ENCODE assay signal across 17 cellular contexts in genomic region chr4:6972911-6973310, GRCh38.
DNase-seq lines count a peak whose midpoint lies in the region; ATAC-seq and TF ChIP-seq lines count a peak whose summit lies in the region.
"Had no signal": no experiment of that assay in that cellular context is flagged by ENCODE, and none has a peak within 500 bp of the region (broad histone marks: within the 10 kb centered on the region; RNA-seq: fewer than 3 reads in every experiment).

No MANE protein-coding gene starts in this region.

- peaks cover 13% of the 10 kb centered on the region for H3K4me1 Mint-ChIP-seq in activated T-helper 1 cell treated with anti-CD3 and anti-CD28 coated beads, Interleukin-12 subunit alpha, Interleukin-12 subunit beta, Interleukin-2, Interleukin-4 antibody, amounts not matched to agents 30 ng/mL and 10 ng/mL and 1 ng/mL, durations not matched to agents 14 hours and 24 hours and 36 hours (ENCODE audit: low read depth)

- H3K36me3 Mint-ChIP-seq in activated T-helper 1 cell treated with anti-CD3 and anti-CD28 coated beads, Interleukin-12 subunit alpha, Interleukin-12 subunit beta, Interleukin-2, Interleukin-4 antibody, amounts not matched to agents 30 ng/mL and 10 ng/mL and 1 ng/mL, durations not matched to agents 14 hours and 24 hours and 36 hours (ENCODE audit: low read depth), result peaks cover 19% of the 10 kb centered on the region

- WGBS in iPS DF 6.9 (ENCODE audit: insufficient coverage, insufficient read length), result no CpG with 5 or more reads among the region's 9 CpGs

- peak overlapping the region; percentile 37 for H3K4me2 ChIP-seq in parathyroid adenoma (ENCODE audit: low read length)

- H3K4me3 Mint-ChIP-seq in activated T-helper 1 cell treated with anti-CD3 and anti-CD28 coated beads, Interleukin-12 subunit alpha, Interleukin-12 subunit beta, Interleukin-2, Interleukin-4 antibody, amounts not matched to agents 30 ng/mL and 10 ng/mL and 1 ng/mL, durations not matched to agents 14 hours and 24 hours and 36 hours, result no peak overlapping the region
- H3K4me3 Mint-ChIP-seq: T-helper 1 cell treated with Interleukin-12 subunit alpha and Interleukin-12 subunit beta and Interleukin-4 antibody, amounts not matched to agents 30 μg/mL and 1 μg/mL, for 36 hours had no signal

- H3K79me2 ChIP-seq in parathyroid adenoma, result peaks cover 3% of the 10 kb centered on the region

- peaks cover 13% of the 10 kb centered on the region; the same call in 1 of the 2 replicates for H3K4me1 ChIP-seq in iPS DF 6.9 (ENCODE audit: control insufficient read depth, insufficient read depth, low read length)
- H3K4me1 ChIP-seq in parathyroid adenoma, result peaks cover 4% of the 10 kb centered on the region

- peak overlapping the region; percentile 59 for H3K27ac Mint-ChIP-seq in activated T-helper 1 cell treated with anti-CD3 and anti-CD28 coated beads, Interleukin-12 subunit alpha, Interleukin-12 subunit beta, Interleukin-2, Interleukin-4 antibody, amounts not matched to agents 30 ng/mL and 10 ng/mL and 1 ng/mL, durations not matched to agents 14 hours and 24 hours and 36 hours
- H3K27ac Mint-ChIP-seq: T-helper 1 cell treated with Interleukin-12 subunit alpha and Interleukin-12 subunit beta and Interleukin-4 antibody, amounts not matched to agents 30 μg/mL and 1 μg/mL, for 36 hours had no signal

- H3K9me3 Mint-ChIP-seq in activated T-helper 1 cell treated with anti-CD3 and anti-CD28 coated beads, Interleukin-12 subunit alpha, Interleukin-12 subunit beta, Interleukin-2, Interleukin-4 antibody, amounts not matched to agents 30 ng/mL and 10 ng/mL and 1 ng/mL, durations not matched to agents 14 hours and 24 hours and 36 hours, result no peaks in the 10 kb centered on the region
- H3K9me3 Mint-ChIP-seq: T-helper 1 cell treated with Interleukin-12 subunit alpha and Interleukin-12 subunit beta and Interleukin-4 antibody, amounts not matched to agents 30 μg/mL and 1 μg/mL, for 36 hours had no signal

- H3K36me3 ChIP-seq in iPS DF 6.9 (ENCODE audit: control insufficient read depth, insufficient read depth, low read length) (0 out of 2 replicates have a peak, but pooled peaks cover 3% of the 10 kb centered on the region), parathyroid adenoma (ENCODE audit: control insufficient read depth, insufficient read depth, low read length) (no peaks in the 10 kb centered on the region)
- H3K36me3 ChIP-seq: ovary had no signal

- no peak for ATAC-seq in GM21381 (IDR thresholded peaks at IDR 0.05; ENCODE audit: unreplicated experiment)
- no peak for ATAC-seq in HG03378 (IDR thresholded peaks at IDR 0.05; ENCODE audit: unreplicated experiment)
- ATAC-seq in GM21717 (IDR thresholded peaks at IDR 0.05; ENCODE audit: unreplicated experiment), result no peak

- peak overlapping the region; percentile 16 for H3K27ac ChIP-seq in iPS DF 6.9 (ENCODE audit: low read length)
- H3K27ac ChIP-seq in parathyroid adenoma, result peak overlapping the region; percentile 74
- H3K27ac ChIP-seq: esophagus squamous epithelium, ovary had no signal

- H3K27me3 Mint-ChIP-seq in activated T-helper 1 cell treated with anti-CD3 and anti-CD28 coated beads, Interleukin-12 subunit alpha, Interleukin-12 subunit beta, Interleukin-2, Interleukin-4 antibody, amounts not matched to agents 30 ng/mL and 10 ng/mL and 1 ng/mL, durations not matched to agents 14 hours and 24 hours and 36 hours (ENCODE audit: insufficient read depth), result no peaks in the 10 kb centered on the region

- H3K9ac ChIP-seq in parathyroid adenoma, result no peak overlapping the region

- no peaks in the 10 kb centered on the region for H3K9me3 ChIP-seq in iPS DF 6.9 (ENCODE audit: control insufficient read depth, insufficient read depth, low read length)
- H3K9me3 ChIP-seq in parathyroid adenoma (ENCODE audit: control insufficient read depth, low read length), result no peaks in the 10 kb centered on the region
- H3K9me3 ChIP-seq: esophagus squamous epithelium, ovary had no signal

- no peaks in the 10 kb centered on the region for H3K27me3 ChIP-seq in iPS DF 6.9 (ENCODE audit: control insufficient read depth, insufficient read depth, low read length)
- no peaks in the 10 kb centered on the region for H3K27me3 ChIP-seq in parathyroid adenoma (ENCODE audit: control insufficient read depth, insufficient read depth, low read length)
- H3K27me3 ChIP-seq: esophagus squamous epithelium, ovary had no signal

- H2AFZ ChIP-seq in parathyroid adenoma, result peak overlapping the region; percentile 28

- no peak for TF ChIP-seq CTCF in parathyroid adenoma (IDR thresholded peaks at IDR 0.05)

- intact Hi-C loops in activated T-helper 1 cell treated with anti-CD3 and anti-CD28 coated beads, Interleukin-12 subunit alpha, Interleukin-12 subunit beta, Interleukin-2, Interleukin-4 antibody, amounts not matched to agents 30 ng/mL and 10 ng/mL and 1 ng/mL, durations not matched to agents 14 hours and 24 hours and 36 hours (cut with micrococcal nuclease), result no loop called here

- peak; percentile 32 for DNase-seq in EH (ENCODE audit: low read depth)
- no peak for DNase-seq in activated T-helper 1 cell treated with anti-CD3 and anti-CD28 coated beads, Interleukin-12 subunit alpha, Interleukin-12 subunit beta, Interleukin-2, Interleukin-4 antibody, amounts not matched to agents 30 ng/mL and 10 ng/mL and 1 ng/mL, durations not matched to agents 14 hours and 24 hours and 36 hours (ENCODE audit: low spot score)
- DNase-seq in iPS DF 6.9 (ENCODE audit: low read depth, low spot score), result no peak
- no peak for DNase-seq in NCI-H2081 (lab: John Stamatoyannopoulos, UW)
- DNase-seq: AML-193, amniotic stem cell, cortex of kidney, DMS53, esophagus squamous epithelium, hypothalamus, NCI-H2029, ovary had no signal

- H3K4me3 ChIP-seq in iPS DF 6.9 (ENCODE audit: low read length), result no peak overlapping the region
- peak overlapping the region; percentile 20 for H3K4me3 ChIP-seq in parathyroid adenoma (ENCODE audit: low read depth, low read length)
- H3K4me3 ChIP-seq: esophagus squamous epithelium, ovary had no signal
